In the genomic region with DNA sequence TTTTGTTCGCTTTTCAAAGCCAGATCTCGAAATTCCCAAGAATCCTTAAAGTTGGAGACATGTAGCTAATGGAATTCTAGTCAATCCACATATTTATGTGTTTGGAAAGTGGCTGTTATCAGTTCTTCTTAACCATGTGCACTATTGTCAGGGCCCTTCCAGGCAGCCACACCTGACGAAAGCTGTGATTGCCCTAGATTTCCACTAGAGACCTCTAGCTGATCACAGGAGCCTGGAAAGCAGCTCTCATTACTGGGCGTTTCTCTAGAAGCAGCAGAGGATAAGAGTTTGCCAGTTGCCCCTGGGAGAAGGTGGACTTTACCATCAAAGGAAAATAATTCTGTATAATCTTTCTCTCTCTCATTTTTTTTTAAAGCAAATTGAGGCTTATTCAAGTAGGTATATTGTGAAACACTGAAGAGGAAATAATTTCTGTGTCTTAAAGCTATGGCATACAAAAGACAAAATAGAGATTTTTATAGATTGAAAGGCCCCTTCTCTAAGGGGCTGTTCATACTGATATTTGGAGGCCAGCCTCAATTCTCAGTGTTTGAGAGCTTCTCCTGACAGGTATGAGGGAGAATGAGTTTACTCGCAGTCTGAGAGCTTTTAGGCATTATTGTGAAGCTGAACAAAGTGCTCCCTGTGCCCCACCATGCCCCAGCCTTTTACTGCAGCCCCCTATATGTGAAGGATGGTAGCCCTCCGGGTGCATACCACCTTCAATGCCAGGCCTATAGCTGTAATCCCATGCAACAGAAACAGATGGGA, we compare ENCODE assay signal across 1 cellular context.
TF ChIP-seq lines count a peak whose summit lies in the region.

No MANE protein-coding gene starts in this region.

TF ChIP-seq in HEK293, 187 proteins besides CTCF, POLR2A, EP300 and RAD21 (continued from another document):
- TF ChIP-seq, protein P1, sequence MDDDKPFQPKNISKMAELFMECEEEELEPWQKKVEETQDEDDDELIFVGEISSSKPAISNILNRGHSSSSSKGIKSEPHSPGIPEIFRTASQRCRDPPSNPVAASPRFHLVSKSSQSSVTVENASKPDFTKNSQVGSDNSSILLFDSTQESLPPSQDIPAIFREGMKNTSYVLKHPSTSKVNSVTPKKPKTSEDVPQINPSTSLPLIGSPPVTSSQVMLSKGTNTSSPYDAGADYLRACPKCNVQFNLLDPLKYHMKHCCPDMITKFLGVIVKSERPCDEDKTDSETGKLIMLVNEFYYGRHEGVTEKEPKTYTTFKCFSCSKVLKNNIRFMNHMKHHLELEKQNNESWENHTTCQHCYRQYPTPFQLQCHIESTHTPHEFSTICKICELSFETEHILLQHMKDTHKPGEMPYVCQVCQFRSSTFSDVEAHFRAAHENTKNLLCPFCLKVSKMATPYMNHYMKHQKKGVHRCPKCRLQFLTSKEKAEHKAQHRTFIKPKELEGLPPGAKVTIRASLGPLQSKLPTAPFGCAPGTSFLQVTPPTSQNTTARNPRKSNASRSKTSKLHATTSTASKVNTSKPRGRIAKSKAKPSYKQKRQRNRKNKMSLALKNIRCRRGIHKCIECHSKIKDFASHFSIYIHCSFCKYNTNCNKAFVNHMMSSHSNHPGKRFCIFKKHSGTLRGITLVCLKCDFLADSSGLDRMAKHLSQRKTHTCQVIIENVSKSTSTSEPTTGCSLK (tag by site-specific recombination; IDR thresholded peaks at IDR 0.05), result no peak
- TF ChIP-seq ZNF670 (tag by site-specific recombination; IDR thresholded peaks at IDR 0.05; ENCODE audit: low read depth) (no peak), SCRT1 (tag by site-specific recombination; IDR thresholded peaks at IDR 0.05; ENCODE audit: borderline replicate concordance) (no peak), ZNF654 (tag by site-specific recombination; IDR thresholded peaks at IDR 0.05; ENCODE audit: low read depth) (peak; percentile 61), ZNF335 (tag by site-specific recombination; conservative IDR thresholded peaks at IDR 0.05) (peak; percentile 29; the same call in 1 of the 2 replicates), ZNF2 (tag by site-specific recombination; IDR thresholded peaks at IDR 0.05) (no peak), ZFP69B (tag by site-specific recombination; IDR thresholded peaks at IDR 0.05) (no peak)
